Comparison of ENCODE assay signal across 8 cellular contexts in the genomic region with DNA sequence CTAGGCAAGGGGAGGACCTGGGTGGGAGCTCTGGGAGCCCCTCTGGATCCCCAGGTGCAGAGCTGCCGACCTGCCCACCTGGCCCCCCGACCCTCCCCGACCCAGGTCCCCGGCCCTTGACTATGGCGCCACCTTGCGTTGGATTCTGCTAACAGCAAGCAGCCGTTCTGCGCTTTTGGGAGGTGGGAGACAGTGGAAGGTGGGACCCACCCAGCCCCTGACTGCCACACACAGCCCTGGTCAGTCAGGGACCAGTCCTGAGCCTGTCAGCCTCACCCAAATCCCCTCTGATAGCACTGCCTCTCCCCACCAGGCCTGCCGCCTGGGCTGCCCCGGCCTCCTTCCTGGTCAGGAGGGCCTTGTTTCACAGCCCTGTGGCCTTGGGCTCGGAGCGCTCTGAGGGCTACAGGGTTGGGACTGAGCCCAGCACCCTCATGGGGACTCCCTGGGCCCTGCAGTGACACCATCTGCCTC.
DNase-seq lines count a peak whose midpoint lies in the region; ATAC-seq and TF ChIP-seq lines count a peak whose summit lies in the region.

No MANE protein-coding gene starts in this region.

- TF ChIP-seq CTCF in natural killer cell (IDR thresholded peaks at IDR 0.05), result peak; percentile 25

- intact Hi-C loops in natural killer cell (cut with micrococcal nuclease), result no loop called here
- intact Hi-C loops in head of caudate nucleus (cut with DNase I), result no loop called here

- H3K36me3 Mint-ChIP-seq in natural killer cell, result no peaks in the 10 kb centered on the region
- H3K36me3 Mint-ChIP-seq in natural killer cell treated with Interleukin-12 subunit alpha and Interleukin-12 subunit beta and Interleukin-15 and Interleukin-18, amount 100 ng/mL, for 72 hours, result no peaks in the 10 kb centered on the region

- no peak overlapping the region for H3K27ac Mint-ChIP-seq in natural killer cell
- H3K27ac Mint-ChIP-seq in natural killer cell treated with Interleukin-12 subunit alpha and Interleukin-12 subunit beta and Interleukin-15 and Interleukin-18, amount 100 ng/mL, for 72 hours, result no peak overlapping the region

- H3K9me3 Mint-ChIP-seq in natural killer cell, result no peaks in the 10 kb centered on the region
- no peaks in the 10 kb centered on the region for H3K9me3 Mint-ChIP-seq in natural killer cell treated with Interleukin-12 subunit alpha and Interleukin-12 subunit beta and Interleukin-15 and Interleukin-18, amount 100 ng/mL, for 72 hours

- no peak overlapping the region for H3K4me3 Mint-ChIP-seq in natural killer cell
- H3K4me3 Mint-ChIP-seq in natural killer cell treated with Interleukin-12 subunit alpha and Interleukin-12 subunit beta and Interleukin-15 and Interleukin-18, amount 100 ng/mL, for 72 hours, result no peak overlapping the region

- no peak for DNase-seq in natural killer cell
- no peak for DNase-seq in natural killer cell treated with Interleukin-12 subunit alpha and Interleukin-12 subunit beta and Interleukin-15 and Interleukin-18, amount 100 ng/mL, for 72 hours (ENCODE audit: low spot score)
- peak; percentile 4 for DNase-seq in activated T-cell treated with anti-CD3 and anti-CD28 coated beads for 24 hours (ENCODE audit: low read depth)
- peak in 38 of 42 donors; percentile 13 to 79 (median 44) for DNase-seq in head of caudate nucleus
- peak; percentile 8 to 24 for DNase-seq in stimulated activated CD4-positive, alpha-beta T cell treated with anti-CD3 and anti-CD28 coated beads, Interleukin-4, amount 100 ng/mL, for 4 hours
- no peak for DNase-seq in middle frontal gyrus (ENCODE audit: extremely low spot score, low spot score)
- no peak for DNase-seq in Ammon's horn (ENCODE audit: low spot score)

- ATAC-seq in natural killer cell, result no peak
- ATAC-seq in natural killer cell treated with Interleukin-12 subunit alpha and Interleukin-12 subunit beta and Interleukin-15 and Interleukin-18, amount 100 ng/mL, for 72 hours, result no peak
- ATAC-seq in GM21390 (IDR thresholded peaks at IDR 0.05; ENCODE audit: unreplicated experiment), result no peak

- H3K27me3 Mint-ChIP-seq in natural killer cell (ENCODE audit: low read depth in 2 of 2), result no peaks in the 10 kb centered on the region
- H3K27me3 Mint-ChIP-seq in natural killer cell treated with Interleukin-12 subunit alpha and Interleukin-12 subunit beta and Interleukin-15 and Interleukin-18, amount 100 ng/mL, for 72 hours, result no peaks in the 10 kb centered on the region

- H3K4me1 Mint-ChIP-seq in natural killer cell, result no peaks in the 10 kb centered on the region
- H3K4me1 Mint-ChIP-seq in natural killer cell treated with Interleukin-12 subunit alpha and Interleukin-12 subunit beta and Interleukin-15 and Interleukin-18, amount 100 ng/mL, for 72 hours (ENCODE audit: low read depth in 2 of 2), result no peaks in the 10 kb centered on the region

Comparison
In these comparisons a context has a peak if more than half of its experiments do, and no peak if none do; other contexts are left out.
1. DNase-seq: peak in activated T-cell treated with anti-CD3 and anti-CD28 coated beads for 24 hours (single experiment), head of caudate nucleus (38 of 42) and stimulated activated CD4-positive, alpha-beta T cell treated with anti-CD3 and anti-CD28 coated beads, Interleukin-4, amount 100 ng/mL, for 4 hours (2 of 2); none in natural killer cell (single experiment), natural killer cell treated with Interleukin-12 subunit alpha and Interleukin-12 subunit beta and Interleukin-15 and Interleukin-18, amount 100 ng/mL, for 72 hours (single experiment), middle frontal gyrus (single experiment) and Ammon's horn (single experiment).